ENCODE assay signal across 14 cellular contexts in genomic region chr1:172867216-172867828, GRCh38.
"Had no signal": no experiment of that assay in that cellular context is flagged by ENCODE, and none has a peak within 500 bp of the region (broad histone marks: within the 10 kb centered on the region; RNA-seq: fewer than 3 reads in every experiment).

No MANE protein-coding gene starts in this region.

- H3K4me3 Mint-ChIP-seq: mesothelial cell of epicardium, WTC11 had no signal

- H3K27ac Mint-ChIP-seq: mesothelial cell of epicardium, WTC11 had no signal

- DNase-seq: activated CD4-positive, alpha-beta T cell treated with anti-CD3 and anti-CD28 coated beads, Interleukin-2, amount 50 U/mL, for 48 hours; activated CD8-positive, alpha-beta memory T cell treated with anti-CD3 and anti-CD28 coated beads, Interleukin-2, amount 50 U/mL, for 48 hours; activated effector memory CD4-positive, alpha-beta T cell treated with Interleukin-2 at 50 U/mL for 16 hours; amniotic stem cell; brain microvascular endothelial cell; esophagus squamous epithelium; foreskin fibroblast; glutamatergic neuron; lower lobe of right lung; posterior cingulate gyrus; SK-N-SH; stimulated activated CD4-positive, alpha-beta T cell treated with anti-CD3 and anti-CD28 coated beads, Interleukin-15, amount 100 ng/mL, for 24 hours had no signal

- H3K36me3 Mint-ChIP-seq: mesothelial cell of epicardium, WTC11 had no signal

- ATAC-seq: lower lobe of right lung, WTC11 had no signal

- H3K4me1 Mint-ChIP-seq: mesothelial cell of epicardium, WTC11 had no signal
